Comparison of ENCODE assay signal across 3 cellular contexts in genomic region chr1:79437540-79437939, GRCh38.
"Had no signal": no experiment of that assay in that cellular context is flagged by ENCODE, and none has a peak within 500 bp of the region (broad histone marks: within the 10 kb centered on the region; RNA-seq: fewer than 3 reads in every experiment).

No MANE protein-coding gene starts in this region.

- H3K4me3 ChIP-seq: GM12878 had no signal

- DNase-seq: GDM1, GF-D8 had no signal

- ATAC-seq: GM12878 had no signal
